ENCODE assay signal across 16 cellular contexts in the genomic region with DNA sequence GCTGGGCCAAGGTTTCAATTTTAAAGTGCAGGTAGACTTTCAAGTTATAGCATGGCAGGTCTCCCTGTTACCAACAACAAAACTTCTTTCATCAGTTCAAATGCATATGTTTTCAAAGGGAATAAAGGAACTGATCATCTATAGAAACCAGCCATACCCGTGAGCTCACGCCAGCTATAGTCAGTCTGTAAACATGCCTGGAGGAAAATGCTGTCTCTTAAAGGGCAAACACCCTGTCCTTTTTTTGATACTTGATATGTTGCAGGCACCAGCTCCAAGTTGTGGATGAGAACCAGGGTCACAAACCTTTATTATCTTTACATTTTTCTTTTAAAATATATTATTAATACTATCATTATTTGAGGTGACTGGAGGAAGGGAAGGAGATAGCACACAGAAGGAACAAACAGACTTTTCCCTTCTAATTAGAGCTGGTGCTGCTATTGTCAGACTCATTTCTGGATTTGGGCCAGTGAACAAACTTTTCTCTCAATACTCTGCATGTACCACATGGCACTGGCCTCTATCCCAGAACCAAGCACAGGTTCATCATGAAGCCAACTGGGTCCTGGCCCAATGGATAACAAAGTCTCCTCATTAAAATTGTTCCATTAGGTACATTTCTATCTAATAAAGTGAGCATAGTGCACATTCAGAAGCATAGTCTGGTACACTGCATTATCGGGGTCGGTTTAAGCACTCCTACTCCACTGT.
DNase-seq lines count a peak whose midpoint lies in the region; ATAC-seq and TF ChIP-seq lines count a peak whose summit lies in the region.
"Had no signal": no experiment of that assay in that cellular context is flagged by ENCODE, and none has a peak within 500 bp of the region (broad histone marks: within the 10 kb centered on the region; RNA-seq: fewer than 3 reads in every experiment).

No MANE protein-coding gene starts in this region.

- H3K27ac ChIP-seq in right lobe of liver: no peak overlapping the region
- H3K27ac ChIP-seq: SJSA1 had no signal

- no peak overlapping the region for H3K4me3 Mint-ChIP-seq in activated CD4-positive, alpha-beta T cell treated with anti-CD3 and anti-CD28 coated beads, Interleukin-2, amount 10 ng/mL, durations not matched to agents 7 days and 5 days
- H3K4me3 Mint-ChIP-seq: CD4-positive, alpha-beta T cell had no signal

- intact Hi-C loops in Right ventricle myocardium superior (cut with DNase I) (no loop called here), right lobe of liver (cut with DNase I) (no loop called here)

- TF ChIP-seq POLR2A in right lobe of liver (IDR thresholded peaks at IDR 0.05): no peak

- peak; percentile 95 for ATAC-seq in Right ventricle myocardium superior (ENCODE audit: poor library complexity)
- ATAC-seq in right lobe of liver: no peak
- ATAC-seq: HCT116 had no signal

- H3K4me1 ChIP-seq in right lobe of liver: no peaks in the 10 kb centered on the region
- H3K4me1 ChIP-seq: BE2C, SJSA1 had no signal

- no peaks in the 10 kb centered on the region for H3K4me1 Mint-ChIP-seq in activated CD4-positive, alpha-beta T cell treated with anti-CD3 and anti-CD28 coated beads, Interleukin-2, amount 10 ng/mL, durations not matched to agents 7 days and 5 days

- H3K4me3 ChIP-seq in right lobe of liver: no peak overlapping the region
- H3K4me3 ChIP-seq: SJSA1 had no signal

- TF ChIP-seq CTCF in right lobe of liver (IDR thresholded peaks at IDR 0.05): no peak

- CTCF ChIA-PET in activated CD4-positive, alpha-beta T cell treated with anti-CD3 and anti-CD28 coated beads, Interleukin-2, amount 10 ng/mL, durations not matched to agents 7 days and 5 days (lab: Charles Lee): no interaction called here

- no peaks in the 10 kb centered on the region for H3K9me3 ChIP-seq in right lobe of liver
- H3K9me3 ChIP-seq: BE2C had no signal

- no peaks in the 10 kb centered on the region for H3K36me3 Mint-ChIP-seq in activated CD4-positive, alpha-beta T cell treated with anti-CD3 and anti-CD28 coated beads, Interleukin-2, amount 10 ng/mL, durations not matched to agents 7 days and 5 days (ENCODE audit: low read depth)

- no peak overlapping the region for H3K27ac Mint-ChIP-seq in activated CD4-positive, alpha-beta T cell treated with anti-CD3 and anti-CD28 coated beads, Interleukin-2, amount 10 ng/mL, durations not matched to agents 7 days and 5 days
- H3K27ac Mint-ChIP-seq: CD4-positive, alpha-beta T cell had no signal

- POLR2A ChIA-PET in activated CD4-positive, alpha-beta T cell treated with anti-CD3 and anti-CD28 coated beads, Interleukin-2, amount 10 ng/mL, durations not matched to agents 7 days and 5 days (lab: Charles Lee): no interaction called here

- H3K27me3 Mint-ChIP-seq in activated CD4-positive, alpha-beta T cell treated with anti-CD3 and anti-CD28 coated beads, Interleukin-2, amount 10 ng/mL, durations not matched to agents 7 days and 5 days: no peaks in the 10 kb centered on the region
- H3K27me3 Mint-ChIP-seq: CD4-positive, alpha-beta T cell had no signal

- peak in 30 of 58 donors; percentile 0 to 66 (median 12) for DNase-seq in anterior cingulate cortex (lab: John Stamatoyannopoulos, UW)
- no peak for DNase-seq in Right ventricle myocardium superior
- DNase-seq in medulla oblongata (ENCODE audit: extremely low spot score): peak; percentile 67
- no peak for DNase-seq in ureter (ENCODE audit: low spot score)
- no peak for DNase-seq in stimulated activated CD4-positive, alpha-beta T cell treated with anti-CD3 and anti-CD28 coated beads, Interleukin-4, amount 100 ng/mL, for 1 hour
- DNase-seq in right lobe of liver: no peak
- DNase-seq in activated CD4-positive, alpha-beta T cell treated with anti-CD3 and anti-CD28 coated beads, Interleukin-2, amount 10 ng/mL, durations not matched to agents 7 days and 5 days: no peak
- DNase-seq: BE2C; CD4-positive, alpha-beta T cell; DMS79 treated with DMSO at 0.1 percent for 48 hours; NCI-H1417; NCI-H187 treated with DMSO at 0.1 percent for 48 hours; NCI-H774; RPMI8226 had no signal

- WGBS in right lobe of liver (ENCODE audit: insufficient coverage, low coverage, low lambda C conversion rate, missing lambda C conversion rate): 52% methylated on average over 4 of the region's 4 CpGs

- no peaks in the 10 kb centered on the region for H3K27me3 ChIP-seq in right lobe of liver
- H3K27me3 ChIP-seq: BE2C, SJSA1 had no signal

- no peaks in the 10 kb centered on the region for H3K36me3 ChIP-seq in right lobe of liver
- H3K36me3 ChIP-seq: BE2C, SJSA1 had no signal

- no peaks in the 10 kb centered on the region for H3K9me3 Mint-ChIP-seq in activated CD4-positive, alpha-beta T cell treated with anti-CD3 and anti-CD28 coated beads, Interleukin-2, amount 10 ng/mL, durations not matched to agents 7 days and 5 days
- H3K9me3 Mint-ChIP-seq: CD4-positive, alpha-beta T cell had no signal

Comparison
In these comparisons a context has a peak if more than half of its experiments do, and no peak if none do; other contexts are left out.
1. DNase-seq: peak in anterior cingulate cortex (30 of 58) and medulla oblongata (single experiment); none in Right ventricle myocardium superior (single experiment), ureter (single experiment), stimulated activated CD4-positive, alpha-beta T cell treated with anti-CD3 and anti-CD28 coated beads, Interleukin-4, amount 100 ng/mL, for 1 hour (single experiment), right lobe of liver (0 of 3) and activated CD4-positive, alpha-beta T cell treated with anti-CD3 and anti-CD28 coated beads, Interleukin-2, amount 10 ng/mL, durations not matched to agents 7 days and 5 days (single experiment).